ENCODE assay signal across 8 cellular contexts in the genomic region with DNA sequence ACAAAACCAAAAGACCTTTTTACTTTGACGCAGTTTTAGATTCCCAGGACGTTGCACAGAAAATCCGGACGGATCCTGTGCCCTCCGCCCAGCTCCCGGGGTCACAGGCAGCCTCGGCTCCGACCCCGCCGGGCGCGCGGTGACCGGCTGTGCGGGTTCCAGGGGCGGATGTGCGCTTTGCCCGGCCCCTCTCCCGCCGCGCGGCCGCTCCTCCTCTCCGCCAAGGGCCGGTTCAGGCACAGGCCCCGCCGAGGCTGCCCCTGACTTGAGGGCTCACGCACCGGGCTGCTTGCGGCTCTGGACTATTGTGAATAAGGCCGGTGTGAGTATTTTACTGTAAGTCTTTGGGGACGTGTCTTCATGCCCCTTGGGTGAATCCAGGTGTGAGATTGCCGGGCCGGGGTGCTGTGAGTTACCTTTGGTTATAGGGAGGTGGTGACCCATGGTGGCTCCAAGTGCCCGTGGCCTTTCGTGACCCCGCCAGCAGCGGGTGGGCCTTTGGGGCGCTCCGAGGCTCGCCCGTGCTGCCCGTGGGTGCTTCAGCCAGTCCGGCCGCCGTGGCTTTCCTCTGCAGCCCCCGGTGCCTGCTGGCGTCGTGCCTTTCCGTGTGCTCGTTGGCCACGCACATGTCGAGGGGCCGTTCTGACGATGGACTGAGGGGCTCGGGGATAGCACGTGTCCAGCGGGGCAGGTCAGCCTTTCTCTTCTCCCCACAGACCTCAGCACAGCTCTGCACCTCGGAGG. TPM values are rescaled to one million over a fixed set of nuclear protein-coding genes. Genes with fewer than 3 reads are reported as not detected.
DNase-seq lines count a peak whose midpoint lies in the region; ATAC-seq, FAIRE-seq and TF ChIP-seq lines count a peak whose summit lies in the region.

No MANE protein-coding gene starts in this region.

- H3K9me3 ChIP-seq in Peyer's patch = peaks cover 0 to 20% (median 3%) of the 10 kb centered on the region in 4 donors
- peaks cover 0 to 4% of the 10 kb centered on the region in 2 donors for H3K9me3 ChIP-seq in ovary

- FAIRE-seq in H54 (lab: Jason Lieb, UNC) = no peak

- DNase-seq in GM03348 (ENCODE audit: low spot score) = peak; percentile 56
- DNase-seq in H54 (ENCODE audit: insufficient read length, low spot score) = peak; percentile 50
- DNase-seq in Peyer's patch = peak in 2 of 3 donors; percentile 58 to 61
- no peak for DNase-seq in fibroblast of pulmonary artery (ENCODE audit: low read depth)
- peak in 4 of 5 donors; percentile 20 to 63 (median 48) for DNase-seq in ovary
- no peak for DNase-seq in hippocampal formation (lab: John Stamatoyannopoulos, UW)
- DNase-seq in dermis blood vessel endothelial cell = no peak

- H3K27ac ChIP-seq in Peyer's patch (peak overlapping the region; percentile 47 to 80 (median 64)), ovary (peak overlapping the region in 1 of 2 donors; percentile 30)

- no peak for TF ChIP-seq POLR2A in H54 (IDR thresholded peaks at IDR 0.05; ENCODE audit: low read depth, low read length)
- TF ChIP-seq POLR2A in Peyer's patch (IDR thresholded peaks at IDR 0.05) = no peak
- TF ChIP-seq POLR2A in ovary (IDR thresholded peaks at IDR 0.05) = no peak

- TF ChIP-seq EP300 in ovary (IDR thresholded peaks at IDR 0.05) = no peak

- TF ChIP-seq CTCF in Peyer's patch (IDR thresholded peaks at IDR 0.05) (peak in 1 of 6 experiments; percentile 10), fibroblast of pulmonary artery (IDR thresholded peaks at IDR 0.05; ENCODE audit: low read length, missing control alignments) (no peak), ovary (IDR thresholded peaks at IDR 0.05) (no peak)

- peaks cover 0 to 17% (median 7%) of the 10 kb centered on the region in 4 donors for H3K4me1 ChIP-seq in Peyer's patch
- peaks cover 5% of the 10 kb centered on the region for H3K4me1 ChIP-seq in ovary (ENCODE audit: insufficient read depth)

- H3K36me3 ChIP-seq in Peyer's patch (no peaks in the 10 kb centered on the region), ovary (no peaks in the 10 kb centered on the region)

- no peaks in the 10 kb centered on the region for H3K27me3 ChIP-seq in Peyer's patch
- no peaks in the 10 kb centered on the region for H3K27me3 ChIP-seq in ovary

- ATAC-seq in HG03159 (IDR thresholded peaks at IDR 0.05; ENCODE audit: unreplicated experiment) = no peak

- intact Hi-C loops in ovary (cut with DNase I) = no loop called here

- peak overlapping the region; percentile 49 to 64 (median 60) for H3K4me3 ChIP-seq in Peyer's patch
- H3K4me3 ChIP-seq in fibroblast of pulmonary artery (replicated peaks; ENCODE audit: low read depth, low read length) = peak overlapping the region; percentile 58
- peak overlapping the region; percentile 60 for H3K4me3 ChIP-seq in ovary

- WGBS in ovary, 3 donors = 29 to 38% (median 36%) methylated on average over 56 to 59 of the region's 59 CpGs

RNA-seq across cellular contexts. Expression of gene NOC4L, which starts 45.9 kb away (rescaled TPM):
- total RNA-seq in Peyer's patch (10 to 100 TPM in 2 of 4 donors, 1 to 10 TPM in 2; 8.9 to 47.0 (median 12.2) TPM), ovary (10 to 100 TPM in 6 of 7 donors, 1 to 10 TPM in 1; 8.6 to 23.4 (median 18.5) TPM), dermis blood vessel endothelial cell (12.1 and 18.3 TPM in 2 replicates)
- 10 to 100 TPM in 1 of 2 donors, 1 to 10 TPM in 1; 1.2 to 24.6 TPM for polyA plus RNA-seq in ovary

RNA-seq across cellular contexts. Expression of gene DDX51, which starts 46.1 kb away (rescaled TPM):
- total RNA-seq in Peyer's patch (10 to 100 TPM; 18.7 to 78.4 (median 32.2) TPM), ovary (10 to 100 TPM; 18.0 to 26.2 (median 21.8) TPM), dermis blood vessel endothelial cell (6.8 and 7.5 TPM in 2 replicates)
- 10 to 100 TPM in 1 of 2 donors, 1 to 10 TPM in 1; 10.0 to 21.9 TPM for polyA plus RNA-seq in ovary

Comparison
In these comparisons a context has a peak if more than half of its experiments do, and no peak if none do; other contexts are left out.
1. DNase-seq: peak in GM03348 (single experiment), H54 (single experiment), Peyer's patch (2 of 3) and ovary (4 of 5); none in fibroblast of pulmonary artery (single experiment), hippocampal formation (0 of 2) and dermis blood vessel endothelial cell (single experiment).
2. Peak in every context shown above with its lines, with median percentiles within 50 percentile points of each other: H3K4me3 ChIP-seq.